Comparison of ENCODE assay signal across 15 cellular contexts in the genomic region with DNA sequence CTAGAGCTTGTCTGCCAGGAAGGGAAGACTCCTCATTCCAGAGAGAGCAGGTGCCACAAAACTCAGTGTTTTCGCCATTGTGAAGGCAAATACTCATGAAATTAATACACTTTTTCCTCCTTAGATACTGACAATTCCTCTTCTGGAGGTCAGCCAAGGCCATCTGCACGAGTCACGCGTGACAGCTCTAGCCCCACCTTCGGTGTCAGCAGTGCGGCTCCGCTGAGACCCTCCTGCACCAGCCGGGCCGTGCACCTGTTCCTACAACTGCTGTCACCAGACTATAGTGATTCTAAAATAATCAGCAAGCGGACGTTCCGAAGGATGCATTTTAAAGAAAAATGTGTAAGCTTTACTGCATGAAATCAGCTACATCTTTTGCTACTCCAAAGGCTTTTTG.
DNase-seq lines count a peak whose midpoint lies in the region; TF ChIP-seq lines count a peak whose summit lies in the region.
"Had no signal": no experiment of that assay in that cellular context is flagged by ENCODE, and none has a peak within 500 bp of the region (broad histone marks: within the 10 kb centered on the region; RNA-seq: fewer than 3 reads in every experiment).

No MANE protein-coding gene starts in this region.

- H3K27ac ChIP-seq in BLaER1 (peak overlapping the region; percentile 29), neuronal stem cell (replicated peaks; ENCODE audit: low read length) (no peak overlapping the region)
- no peak overlapping the region for H3K27ac ChIP-seq in effector memory CD4-positive, alpha-beta T cell (ENCODE audit: insufficient read depth, low read length, poor library complexity, severe bottlenecking)

- H2AK5ac ChIP-seq in neuronal stem cell (ENCODE audit: low read depth, low read length) = no peak overlapping the region

- H2AFZ ChIP-seq in neuronal stem cell (ENCODE audit: low read length) = no peak overlapping the region

- peak overlapping the region; percentile 60 for H3K9ac ChIP-seq in BLaER1
- no peak overlapping the region for H3K9ac ChIP-seq in neuronal stem cell (ENCODE audit: low read depth, low read length, poor library complexity)

- peaks cover 7% of the 10 kb centered on the region for H3K79me1 ChIP-seq in neuronal stem cell (ENCODE audit: low read depth, low read length)

- no peak overlapping the region for H2BK120ac ChIP-seq in neuronal stem cell (ENCODE audit: low read depth, low read length)

- H3K14ac ChIP-seq in neuronal stem cell (ENCODE audit: low read length) = no peak overlapping the region

- no peak overlapping the region for H2BK12ac ChIP-seq in neuronal stem cell (ENCODE audit: low read length)

- H3K23ac ChIP-seq in neuronal stem cell (ENCODE audit: low read depth, low read length, poor library complexity) = no peak overlapping the region

- H3K27me3 ChIP-seq in BLaER1 = no peaks in the 10 kb centered on the region
- no peaks in the 10 kb centered on the region for H3K27me3 ChIP-seq in neuronal stem cell (ENCODE audit: control insufficient read depth in 3 of 3, insufficient read depth in 3 of 3, low read depth in 1 of 3, low read length in 3 of 3)
- no peaks in the 10 kb centered on the region for H3K27me3 ChIP-seq in effector memory CD4-positive, alpha-beta T cell (replicated peaks; ENCODE audit: control insufficient read depth, insufficient read depth, low read length, poor library complexity, severe bottlenecking)

- peaks cover 38% of the 10 kb centered on the region for H3K4me1 Mint-ChIP-seq in mesothelial cell of epicardium

- peak overlapping the region; percentile 22; the same call in 1 of the 2 replicates for H3K4me3 ChIP-seq in BLaER1
- no peak overlapping the region for H3K4me3 ChIP-seq in neuronal stem cell (ENCODE audit: low read length in 2 of 2)
- no peak overlapping the region for H3K4me3 ChIP-seq in effector memory CD4-positive, alpha-beta T cell (ENCODE audit: insufficient read depth, low read depth, low read length, poor library complexity, severe bottlenecking)
- H3K4me3 ChIP-seq: GM12878 had no signal

- H3K4ac ChIP-seq in neuronal stem cell (ENCODE audit: low read length) = no peak overlapping the region

- peaks cover 73% of the 10 kb centered on the region for H3K4me1 ChIP-seq in BLaER1
- peaks cover 5 to 13% of the 10 kb centered on the region in 2 donors for H3K4me1 ChIP-seq in neuronal stem cell (ENCODE audit: control insufficient read depth in 2 of 2, insufficient read depth in 1 of 2, low read depth in 1 of 2, low read length in 2 of 2)
- no peaks in the 10 kb centered on the region for H3K4me1 ChIP-seq in effector memory CD4-positive, alpha-beta T cell (ENCODE audit: control insufficient read depth, insufficient read depth, low read length, poor library complexity, severe bottlenecking)

- peaks cover 24% of the 10 kb centered on the region for H3K9me3 Mint-ChIP-seq in mesothelial cell of epicardium

- no peaks in the 10 kb centered on the region for H3K27me3 Mint-ChIP-seq in mesothelial cell of epicardium (ENCODE audit: low read depth)

- H3K36me3 Mint-ChIP-seq in mesothelial cell of epicardium = peaks cover 21% of the 10 kb centered on the region

- DNase-seq in DMS79 treated with DMSO at 0.1 percent for 48 hours (lab: John Stamatoyannopoulos, UW) = peak; percentile 29
- DNase-seq in NCI-H2171 treated with DMSO at 0.1 percent for 48 hours (lab: John Stamatoyannopoulos, UW) = peak; percentile 73
- DNase-seq in mesothelial cell of epicardium (ENCODE audit: low spot score in 2 of 2, unreplicated experiment in 2 of 2) = no peak
- no peak for DNase-seq in neuronal stem cell (ENCODE audit: low spot score)
- DNase-seq in effector memory CD4-positive, alpha-beta T cell = no peak
- DNase-seq in GOT3 (lab: John Stamatoyannopoulos, UW) = no peak
- DNase-seq: CD4-positive, alpha-beta memory T cell; HCEC 1CT; Kasumi-1; NCI-H1436 treated with DMSO at 0.1 percent for 48 hours; NCI-H526; SHP77 treated with DMSO at 0.1 percent for 48 hours; T-helper 17 cell had no signal

- peaks cover 66% of the 10 kb centered on the region for H4K20me1 ChIP-seq in BLaER1

- H2BK15ac ChIP-seq in neuronal stem cell (ENCODE audit: low read length) = no peak overlapping the region

- H2BK5ac ChIP-seq in neuronal stem cell (ENCODE audit: low read length) = no peak overlapping the region

- H3K36me3 ChIP-seq in BLaER1 = peaks cover 16% of the 10 kb centered on the region; the same call in 1 of the 2 replicates
- H3K36me3 ChIP-seq in neuronal stem cell (replicated peaks in 1 of 2; ENCODE audit: control insufficient read depth in 2 of 2, insufficient read depth in 2 of 2, low read length in 2 of 2) = no peaks in the 10 kb centered on the region
- H3K36me3 ChIP-seq in effector memory CD4-positive, alpha-beta T cell (ENCODE audit: control insufficient read depth, insufficient read depth, low read length) = no peaks in the 10 kb centered on the region

- H3K4me2 ChIP-seq in BLaER1 (peak overlapping the region; percentile 90), neuronal stem cell (ENCODE audit: insufficient read depth, low read length, poor library complexity, severe bottlenecking) (no peak overlapping the region)

- H4K91ac ChIP-seq in neuronal stem cell (ENCODE audit: low read depth, low read length, poor library complexity) = no peak overlapping the region

- no CpG with 5 or more reads among the region's 12 CpGs for WGBS in neuronal stem cell (ENCODE audit: extremely low coverage in 2 of 2, insufficient read length in 2 of 2, insufficient replicate concordance in 1 of 2), 2 donors

- H3K27ac Mint-ChIP-seq in mesothelial cell of epicardium = peak overlapping the region; percentile 23
- H3K27ac Mint-ChIP-seq: CD4-positive, alpha-beta memory T cell; T-helper 17 cell had no signal

- no peak overlapping the region for H3K18ac ChIP-seq in neuronal stem cell (ENCODE audit: low read length)

- H3K4me3 Mint-ChIP-seq in mesothelial cell of epicardium = no peak overlapping the region
- H3K4me3 Mint-ChIP-seq: T-helper 17 cell had no signal

- H4K8ac ChIP-seq in neuronal stem cell (ENCODE audit: low read depth, low read length) = no peak overlapping the region

- no peak for TF ChIP-seq CTCF in mesothelial cell of epicardium (IDR thresholded peaks at IDR 0.05; ENCODE audit: unreplicated experiment)

- H3K9me3 ChIP-seq in BLaER1 (peaks cover 34% of the 10 kb centered on the region), neuronal stem cell (replicated peaks in 1 of 2; ENCODE audit: control insufficient read depth in 2 of 2, insufficient read depth in 1 of 2, low read depth in 1 of 2, low read length in 2 of 2) (peaks cover 5 to 19% of the 10 kb centered on the region in 2 donors)
- no peaks in the 10 kb centered on the region for H3K9me3 ChIP-seq in effector memory CD4-positive, alpha-beta T cell (ENCODE audit: control insufficient read depth, low read length)

Comparison
In these comparisons a context has a peak if more than half of its experiments do, and no peak if none do; other contexts are left out.
1. DNase-seq: peak in DMS79 treated with DMSO at 0.1 percent for 48 hours (single experiment) and NCI-H2171 treated with DMSO at 0.1 percent for 48 hours (single experiment); none in mesothelial cell of epicardium (0 of 2), neuronal stem cell (single experiment), effector memory CD4-positive, alpha-beta T cell (0 of 3) and GOT3 (single experiment).